In the genomic region with DNA sequence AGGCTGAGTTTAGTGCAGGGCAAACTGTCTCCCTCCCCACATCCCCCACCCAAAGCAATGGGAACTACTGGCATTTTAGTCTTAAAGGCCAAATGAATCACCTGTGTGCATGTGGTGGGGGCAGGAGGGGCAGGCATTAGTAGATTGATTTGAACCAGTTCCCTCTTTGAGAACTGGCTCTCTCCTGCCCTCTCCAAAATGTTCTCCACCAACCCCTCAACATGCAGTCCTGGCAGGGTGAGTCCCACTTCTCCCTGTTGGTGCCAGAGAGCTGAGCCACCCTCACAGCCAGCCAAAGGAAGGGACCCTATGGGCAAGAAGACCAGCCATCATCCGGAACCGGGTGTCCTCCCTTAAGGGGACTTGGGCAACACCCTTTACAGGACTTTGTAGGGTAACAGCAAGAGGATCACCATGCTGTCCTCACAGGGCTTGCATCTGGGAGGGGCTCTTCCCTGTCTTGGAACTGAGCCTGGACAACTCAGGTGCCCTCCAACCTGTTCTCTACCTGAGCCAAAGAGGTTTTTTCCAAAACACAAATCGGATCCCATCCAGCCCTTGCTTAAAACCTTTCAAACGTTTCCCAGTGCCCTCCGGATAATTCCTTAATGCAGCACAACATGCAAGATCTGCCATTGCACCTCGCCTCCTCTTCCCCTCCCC, we compare ENCODE assay signal across 1 cellular context.
TF ChIP-seq lines count a peak whose summit lies in the region.

No MANE protein-coding gene starts in this region.

TF ChIP-seq in IMR-90, 13 proteins besides CTCF, POLR2A, EP300 and RAD21:
- TF ChIP-seq FOS (IDR thresholded peaks at IDR 0.05; ENCODE audit: low read depth, low read length): no peak
- no peak for TF ChIP-seq CEBPB (IDR thresholded peaks at IDR 0.05; ENCODE audit: low read depth, low read length)
- TF ChIP-seq ELK1 (IDR thresholded peaks at IDR 0.05; ENCODE audit: borderline replicate concordance, low read depth, low read length): no peak
- TF ChIP-seq BHLHE40 (IDR thresholded peaks at IDR 0.05; ENCODE audit: low read depth, low read length): no peak
- no peak for TF ChIP-seq NFE2L2 (IDR thresholded peaks at IDR 0.05; ENCODE audit: low read depth, low read length)
- TF ChIP-seq MXI1 (IDR thresholded peaks at IDR 0.05; ENCODE audit: borderline replicate concordance, low read depth, low read length): no peak
- TF ChIP-seq, protein P1, sequence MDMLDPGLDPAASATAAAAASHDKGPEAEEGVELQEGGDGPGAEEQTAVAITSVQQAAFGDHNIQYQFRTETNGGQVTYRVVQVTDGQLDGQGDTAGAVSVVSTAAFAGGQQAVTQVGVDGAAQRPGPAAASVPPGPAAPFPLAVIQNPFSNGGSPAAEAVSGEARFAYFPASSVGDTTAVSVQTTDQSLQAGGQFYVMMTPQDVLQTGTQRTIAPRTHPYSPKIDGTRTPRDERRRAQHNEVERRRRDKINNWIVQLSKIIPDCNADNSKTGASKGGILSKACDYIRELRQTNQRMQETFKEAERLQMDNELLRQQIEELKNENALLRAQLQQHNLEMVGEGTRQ (IDR thresholded peaks at IDR 0.05; ENCODE audit: low read depth, low read length): no peak
- no peak for TF ChIP-seq SMC3 (IDR thresholded peaks at IDR 0.05; ENCODE audit: low read depth, low read length)
- no peak for TF ChIP-seq RFX5 (IDR thresholded peaks at IDR 0.05; ENCODE audit: low read depth, low read length)
- no peak for TF ChIP-seq CHD1 (IDR thresholded peaks at IDR 0.05; ENCODE audit: low read depth, low read length)
